ENCODE assay signal across 22 cellular contexts in genomic region chr14:62062645-62063044, GRCh38.
"Had no signal": no experiment of that assay in that cellular context is flagged by ENCODE, and none has a peak within 500 bp of the region (broad histone marks: within the 10 kb centered on the region; RNA-seq: fewer than 3 reads in every experiment).

No MANE protein-coding gene starts in this region.

- H2AFZ ChIP-seq: PC-9 had no signal

- H3K4me2 ChIP-seq: PC-9 had no signal

- ATAC-seq: activated T-helper 17 cell treated with anti-CD3 and anti-CD28 coated beads, Interleukin-2, amount 50 U/mL, for 72 hours; T-helper 17 cell had no signal

- H3K27ac ChIP-seq: brain microvascular endothelial cell, cardiac muscle cell, PC-9 had no signal

- H3K4me1 Mint-ChIP-seq: activated CD4-positive, alpha-beta T cell treated with anti-CD3 and anti-CD28 coated beads, Interleukin-2, amount 10 ng/mL, durations not matched to agents 7 days and 5 days; activated T-helper 17 cell treated with anti-CD3 and anti-CD28 coated beads, Interleukin-2, amount 50 U/mL, for 72 hours; T-helper 17 cell had no signal

- H3K27ac Mint-ChIP-seq: activated CD4-positive, alpha-beta memory T cell treated with anti-CD3 and anti-CD28 coated beads for 36 hours; activated CD4-positive, alpha-beta T cell treated with anti-CD3 and anti-CD28 coated beads, Interleukin-2, amount 10 ng/mL, durations not matched to agents 7 days and 5 days; activated naive CD4-positive, alpha-beta T cell treated with anti-CD3 and anti-CD28 coated beads for 36 hours; activated naive CD8-positive, alpha-beta T cell; activated T-helper 17 cell treated with anti-CD3 and anti-CD28 coated beads, Interleukin-2, amount 50 U/mL, for 72 hours; T-helper 17 cell had no signal

- H3K4me3 Mint-ChIP-seq: activated CD4-positive, alpha-beta memory T cell treated with anti-CD3 and anti-CD28 coated beads for 36 hours; activated CD4-positive, alpha-beta T cell treated with anti-CD3 and anti-CD28 coated beads, Interleukin-2, amount 10 ng/mL, durations not matched to agents 7 days and 5 days; activated naive CD4-positive, alpha-beta T cell treated with anti-CD3 and anti-CD28 coated beads for 36 hours; activated naive CD8-positive, alpha-beta T cell; activated T-helper 17 cell treated with anti-CD3 and anti-CD28 coated beads, Interleukin-2, amount 50 U/mL, for 72 hours; T-helper 17 cell had no signal

- DNase-seq: activated CD4-positive, alpha-beta memory T cell treated with anti-CD3 and anti-CD28 coated beads for 36 hours; activated CD4-positive, alpha-beta T cell treated with anti-CD3 and anti-CD28 coated beads, Interleukin-2, amount 10 ng/mL, durations not matched to agents 7 days and 5 days; activated CD4-positive, CD25-positive, alpha-beta regulatory T cell; activated CD8-positive, alpha-beta memory T cell treated with anti-CD3 and anti-CD28 coated beads for 24 hours; activated gamma-delta T cell; activated naive CD4-positive, alpha-beta T cell treated with anti-CD3 and anti-CD28 coated beads for 36 hours; activated T-cell treated with anti-CD3 and anti-CD28 coated beads, Interleukin-2, amount 50 U/mL, for 48 hours; brain microvascular endothelial cell; NCI-H1048; NCI-H146; NCI-H187 treated with DMSO at 0.1 percent for 48 hours; NCI-H2081 treated with DMSO at 0.1 percent for 48 hours; NCI-H226; NCI-H510A; NCI-H69; PC-9; SHP77 treated with DMSO at 0.1 percent for 48 hours; T-helper 17 cell; T-helper 9 cell had no signal

- H3K4me3 ChIP-seq: cardiac muscle cell, PC-9 had no signal

- H3K36me3 Mint-ChIP-seq: activated CD4-positive, alpha-beta memory T cell treated with anti-CD3 and anti-CD28 coated beads for 36 hours had no signal

- H3K27me3 ChIP-seq: brain microvascular endothelial cell had no signal

- H3K9me3 Mint-ChIP-seq: activated CD4-positive, alpha-beta memory T cell treated with anti-CD3 and anti-CD28 coated beads for 36 hours; activated CD4-positive, alpha-beta T cell treated with anti-CD3 and anti-CD28 coated beads, Interleukin-2, amount 10 ng/mL, durations not matched to agents 7 days and 5 days; activated naive CD4-positive, alpha-beta T cell treated with anti-CD3 and anti-CD28 coated beads for 36 hours; activated T-helper 17 cell treated with anti-CD3 and anti-CD28 coated beads, Interleukin-2, amount 50 U/mL, for 72 hours had no signal

- H3K36me3 ChIP-seq: brain microvascular endothelial cell, cardiac muscle cell had no signal
